Comparison of ENCODE assay signal across 9 cellular contexts in the genomic region with DNA sequence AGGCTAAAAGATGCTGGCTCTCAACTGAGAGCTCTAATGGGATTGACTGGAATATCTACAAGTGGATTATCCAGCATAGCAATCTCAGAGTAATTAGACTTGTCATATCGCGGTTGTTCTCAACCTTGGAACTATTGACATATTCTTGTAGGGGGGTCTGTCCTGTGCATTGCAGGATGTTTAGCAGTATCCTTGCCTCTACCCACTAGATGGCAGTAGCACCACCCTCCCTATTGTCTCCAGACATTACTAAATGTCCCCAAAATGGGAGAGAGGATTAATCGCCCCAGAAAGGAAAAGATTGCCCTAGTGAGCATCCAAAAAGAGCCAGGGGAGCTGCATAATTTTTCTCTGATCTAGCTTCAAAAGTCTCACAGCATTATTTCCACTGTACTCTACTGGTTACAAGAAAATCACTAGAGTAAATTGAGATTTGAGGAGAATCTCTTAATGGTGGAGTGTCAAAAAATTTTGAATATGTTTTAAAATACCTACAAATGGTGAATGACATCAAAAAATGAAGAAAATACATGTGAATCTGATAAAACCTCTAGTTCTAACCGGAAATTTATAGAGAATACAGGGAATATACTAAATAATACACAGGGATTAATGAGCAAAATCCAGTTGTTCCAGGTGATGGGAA.
DNase-seq lines count a peak whose midpoint lies in the region; TF ChIP-seq lines count a peak whose summit lies in the region.
"Had no signal": no experiment of that assay in that cellular context is flagged by ENCODE, and none has a peak within 500 bp of the region (broad histone marks: within the 10 kb centered on the region; RNA-seq: fewer than 3 reads in every experiment).

No MANE protein-coding gene starts in this region.

- DNase-seq in A172 (ENCODE audit: low spot score) (peak; percentile 48), GM10248 (ENCODE audit: extremely low spot score) (peak; percentile 17), H9 (peak; percentile 45), iPS DF 4.7 (ENCODE audit: extremely low read depth, low spot score) (peak; percentile 51), immature natural killer cell (no peak)
- DNase-seq in Jurkat, Clone E6-1 (ENCODE audit: low read depth, low spot score) = peak; percentile 39
- DNase-seq in stimulated activated CD4-positive, alpha-beta T cell treated with anti-CD3 and anti-CD28 coated beads, Interleukin-1b, Interleukin-23, amount 100 ng/mL, for 48 hours = no peak

- no peak overlapping the region for H2BK12ac ChIP-seq in H9 (ENCODE audit: insufficient read length, low read depth, low read length)

- no peak overlapping the region for H3K14ac ChIP-seq in H9 (ENCODE audit: insufficient read depth, low read length)

- CTCF ChIA-PET in GM10248 (lab: Yijun Ruan, JAX) = interaction anchor here (1.0 to 1.3 kb wide), 5 partner anchors 14 to 57 kb away, joined by 3 to 5 read pairs (median 4); no protein-coding TSS in a partner anchor

- no peak overlapping the region for H2BK15ac ChIP-seq in H9 (ENCODE audit: low read depth, low read length)

- H3T11ph ChIP-seq in H9 (ENCODE audit: low read length) = no peak overlapping the region

- WGBS in H9 (ENCODE audit: extremely low coverage, insufficient read length, low lambda C conversion rate) = no CpG with 5 or more reads among the region's 4 CpGs

- no peaks in the 10 kb centered on the region for H3K9me3 ChIP-seq in H9 (ENCODE audit: control insufficient read depth, low read depth, low read length)
- H3K9me3 ChIP-seq: neutrophil had no signal

- no peak overlapping the region for H3K4me3 ChIP-seq in Jurkat, Clone E6-1 (ENCODE audit: low read length)

- no peaks in the 10 kb centered on the region for H3K4me1 Mint-ChIP-seq in H9
- H3K4me1 Mint-ChIP-seq in immature natural killer cell = no peaks in the 10 kb centered on the region

- no peak overlapping the region for H4K8ac ChIP-seq in H9 (replicated peaks; ENCODE audit: insufficient read length, low read depth, low read length)

- H3K4me3 Mint-ChIP-seq in H9 (no peak overlapping the region), immature natural killer cell (no peak overlapping the region)

- no peak overlapping the region for H2AFZ ChIP-seq in H9 (ENCODE audit: low read length)

- H3K9me3 Mint-ChIP-seq in H9 = peaks cover 2 to 3% of the 10 kb centered on the region in 2 experiments; a peak in 1 of 5 replicates
- peaks cover 0 to 10% (median 2%) of the 10 kb centered on the region in 6 donors for H3K9me3 Mint-ChIP-seq in immature natural killer cell

- H3K27ac Mint-ChIP-seq in H9 = peak overlapping the region in 1 of 3 experiments; percentile 55; a peak in 1 of 7 replicates
- H3K27ac Mint-ChIP-seq in immature natural killer cell = no peak overlapping the region

- H4K5ac ChIP-seq in H9 (ENCODE audit: insufficient read length, low read depth, low read length) = no peak overlapping the region

- POLR2A ChIA-PET in GM10248 (lab: Yijun Ruan, JAX) = no interaction called here

- peak; percentile 77 for TF ChIP-seq CTCF in GM10248 (IDR thresholded peaks at IDR 0.05; ENCODE audit: control extremely low read depth, extremely low read depth, low read depth, missing control alignments)
- TF ChIP-seq CTCF in H9 (conservative IDR thresholded peaks at IDR 0.05) = peak; percentile 78
- TF ChIP-seq CTCF in VCaP (conservative IDR thresholded peaks at IDR 0.05) = peak; percentile 89

- H4K91ac ChIP-seq in H9 (ENCODE audit: insufficient read length, low read depth, low read length) = no peak overlapping the region

- H2BK20ac ChIP-seq in H9 (ENCODE audit: low read depth, low read length, poor library complexity, severe bottlenecking) = no peak overlapping the region

- H3K36me3 Mint-ChIP-seq in H9 (ENCODE audit: insufficient read depth in 1 of 3, low read depth in 3 of 3) (peaks cover 0 to 2% (median 0%) of the 10 kb centered on the region in 3 experiments; a peak in 1 of 7 replicates), immature natural killer cell (no peaks in the 10 kb centered on the region)

- H2AK5ac ChIP-seq in H9 (ENCODE audit: insufficient read length, low read length) = no peak overlapping the region

- H3K27me3 ChIP-seq in H9 (ENCODE audit: insufficient read depth, low read length) = no peaks in the 10 kb centered on the region
- H3K27me3 ChIP-seq: neutrophil had no signal

- H3K27ac ChIP-seq in H9 (ENCODE audit: insufficient read length, low read depth, low read length) (no peak overlapping the region), VCaP (no peak overlapping the region)
- H3K27ac ChIP-seq: neutrophil had no signal

- no peaks in the 10 kb centered on the region for H3K79me2 ChIP-seq in H9 (ENCODE audit: insufficient read depth, low read length)

- H3K9ac ChIP-seq in H9 (ENCODE audit: extremely low read depth, insufficient read length, low read length) = no peak overlapping the region

- no peaks in the 10 kb centered on the region for H4K20me1 ChIP-seq in H9 (ENCODE audit: control insufficient read depth, insufficient read depth, insufficient read length)

- H3K4ac ChIP-seq in H9 (ENCODE audit: low read depth, low read length) = no peak overlapping the region

- no peaks in the 10 kb centered on the region for H3K79me1 ChIP-seq in H9 (ENCODE audit: insufficient read depth, low read depth, low read length, poor library complexity, severe bottlenecking)

- H3K23ac ChIP-seq in H9 (ENCODE audit: insufficient read length, low read depth, low read length) = no peak overlapping the region

- no peaks in the 10 kb centered on the region for H3K23me2 ChIP-seq in H9 (ENCODE audit: insufficient read length, low read depth, low read length, poor library complexity, severe bottlenecking)

- H3K4me2 ChIP-seq in H9 (ENCODE audit: insufficient read depth, insufficient read length, low read length) = no peak overlapping the region

- no peak overlapping the region for H2BK5ac ChIP-seq in H9 (ENCODE audit: insufficient read length, low read length)

- H3K18ac ChIP-seq in H9 (ENCODE audit: insufficient read length, low read depth, low read length) = no peak overlapping the region

- no peak overlapping the region for H3K56ac ChIP-seq in H9 (ENCODE audit: insufficient read length, low read depth, low read length)

- no peaks in the 10 kb centered on the region for H3K27me3 Mint-ChIP-seq in H9 (ENCODE audit: low read depth)
- peaks cover 0 to under 1% (median 0%) of the 10 kb centered on the region in 3 donors for H3K27me3 Mint-ChIP-seq in immature natural killer cell (ENCODE audit: low read depth in 3 of 3)

- H2BK120ac ChIP-seq in H9 (ENCODE audit: low read depth, low read length, poor library complexity, severe bottlenecking) = no peak overlapping the region

- H3K4me1 ChIP-seq in H9 (ENCODE audit: insufficient read depth, low read length) = no peaks in the 10 kb centered on the region

Comparison
In these comparisons a context has a peak if more than half of its experiments do, and no peak if none do; other contexts are left out.
1. DNase-seq: peak in A172 (single experiment), GM10248 (single experiment), H9 (single experiment), Jurkat, Clone E6-1 (single experiment) and iPS DF 4.7 (single experiment); none in stimulated activated CD4-positive, alpha-beta T cell treated with anti-CD3 and anti-CD28 coated beads, Interleukin-1b, Interleukin-23, amount 100 ng/mL, for 48 hours (single experiment) and immature natural killer cell (0 of 3).
2. Peak in every context shown above with its lines, with median percentiles within 50 percentile points of each other: CTCF ChIP-seq.